ENCODE assay signal across 1 cellular context in the genomic region with DNA sequence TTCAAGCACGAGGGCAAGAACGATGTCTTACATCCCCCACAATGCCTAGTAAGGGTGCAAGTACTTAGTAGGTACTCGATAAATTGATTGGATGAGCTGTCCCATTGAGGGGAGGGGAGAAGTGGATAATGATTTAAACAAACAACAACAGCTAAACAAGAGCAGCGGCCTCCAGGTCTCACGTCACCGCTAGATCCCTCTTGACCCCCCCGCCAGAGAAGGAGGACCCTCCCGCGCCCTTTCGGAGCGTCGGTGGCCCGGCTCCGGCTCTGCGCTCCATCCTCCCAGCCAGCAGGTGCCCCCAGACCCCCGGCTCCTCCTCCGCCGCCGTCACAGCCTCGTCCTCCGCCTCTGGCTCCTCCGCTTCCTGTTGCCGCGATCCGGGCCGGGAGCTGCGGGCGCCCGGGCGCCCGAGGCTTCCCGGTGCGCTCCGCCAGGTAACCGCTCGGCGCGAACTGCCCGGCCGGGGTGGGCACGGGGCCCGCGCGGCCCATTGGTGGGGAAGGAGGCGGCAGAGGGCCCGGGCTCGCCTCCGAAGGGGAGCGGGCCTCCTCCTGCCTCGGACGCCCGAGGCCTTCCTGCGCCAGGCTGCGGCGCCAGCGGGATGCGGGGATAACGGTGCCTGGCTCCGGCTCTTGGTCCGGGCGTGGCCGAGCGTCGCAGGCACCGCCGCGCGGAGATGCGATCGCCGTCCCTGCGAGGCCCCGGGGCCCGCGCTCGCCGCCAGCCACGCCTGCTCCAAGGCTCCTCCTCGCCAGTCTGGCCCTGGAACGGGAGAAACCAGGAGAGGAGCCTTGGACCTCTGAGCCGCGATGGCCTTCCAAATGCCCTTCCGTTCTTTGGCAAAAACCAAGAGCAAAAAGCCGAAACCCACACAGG.
TF ChIP-seq lines count a peak whose summit lies in the region.

TSS of gene TLCD5 (plus strand) at position 368 of the 879 bp plus-strand sequence. CDS start 2,143 bp downstream, outside the sequence.

TF ChIP-seq in K562, 482 proteins besides CTCF, POLR2A, EP300 and RAD21 (continued from another document and continues in another):
- TF ChIP-seq RBBP5 (IDR thresholded peaks at IDR 0.05; ENCODE audit: borderline replicate concordance, insufficient read depth, low read length, poor library complexity, severe bottlenecking) (no peak), SREBF1 (IDR thresholded peaks at IDR 0.05; ENCODE audit: borderline replicate concordance, low read depth, low read length) (no peak), SRSF1 (IDR thresholded peaks at IDR 0.05; ENCODE audit: low read depth, low read length) (no peak), WHSC1 (IDR thresholded peaks at IDR 0.05; ENCODE audit: low read length) (no peak), ZNF239 (CRISPR knock-in tag; IDR thresholded peaks at IDR 0.05) (no peak), ZNF592 (IDR thresholded peaks at IDR 0.05) (no peak), ZNF174 (CRISPR knock-in tag; IDR thresholded peaks at IDR 0.05) (no peak), NONO (IDR thresholded peaks at IDR 0.05; ENCODE audit: low read depth in 2 of 2, low read length in 1 of 2) (peak in 1 of 2 experiments; percentile 24; a peak in 1 of 4 replicates), CTBP1 (IDR thresholded peaks at IDR 0.05; ENCODE audit: borderline replicate concordance) (peak; percentile 96), NFYB (IDR thresholded peaks at IDR 0.05; ENCODE audit: extremely low read depth, insufficient read length) (no peak), ZNF197 (CRISPR knock-in tag; IDR thresholded peaks at IDR 0.05; ENCODE audit: low read depth) (no peak), FOXO4 (CRISPR knock-in tag; IDR thresholded peaks at IDR 0.05) (no peak), BRCA1 (IDR thresholded peaks at IDR 0.05) (no peak), BRCA1 (CRISPR knock-in tag; IDR thresholded peaks at IDR 0.05) (no peak), TCF7L2 (IDR thresholded peaks at IDR 0.05; ENCODE audit: low read depth, low read length) (no peak), HMG20B (CRISPR knock-in tag; IDR thresholded peaks at IDR 0.05) (no peak), ZFP36 (IDR thresholded peaks at IDR 0.05; ENCODE audit: low read depth, low read length, partially characterized antibody) (no peak), ZNF133 (CRISPR knock-in tag; IDR thresholded peaks at IDR 0.05) (no peak), MCM2 (IDR thresholded peaks at IDR 0.05; ENCODE audit: low read depth) (no peak), E2F5 (CRISPR knock-in tag; IDR thresholded peaks at IDR 0.05) (no peak), HLTF (IDR thresholded peaks at IDR 0.05) (no peak), NCOA6 (IDR thresholded peaks at IDR 0.05) (no peak), RFX5 (IDR thresholded peaks at IDR 0.05; ENCODE audit: low read depth, low read length) (no peak), ZBTB1 (CRISPR knock-in tag; IDR thresholded peaks at IDR 0.05; ENCODE audit: borderline replicate concordance, low read depth) (no peak), NR1H2 (CRISPR knock-in tag; IDR thresholded peaks at IDR 0.05) (no peak), ZKSCAN3 (CRISPR knock-in tag; IDR thresholded peaks at IDR 0.05) (no peak), XRCC3 (IDR thresholded peaks at IDR 0.05) (no peak), POLR2AphosphoS5 (IDR thresholded peaks at IDR 0.05; ENCODE audit: control insufficient read depth, insufficient read depth, low read depth, low read length) (no peak), SIN3A (IDR thresholded peaks at IDR 0.05; ENCODE audit: borderline replicate concordance in 2 of 2, control insufficient read depth in 1 of 2, low read depth in 2 of 2, low read length in 2 of 2) (no peak), ZNF445 (CRISPR knock-in tag; IDR thresholded peaks at IDR 0.05; ENCODE audit: low read depth) (no peak), SMARCA5 (IDR thresholded peaks at IDR 0.05) (no peak), ZNF263 (CRISPR knock-in tag; IDR thresholded peaks at IDR 0.05; ENCODE audit: borderline replicate concordance) (peak; percentile 87), ESRRA (IDR thresholded peaks at IDR 0.05; ENCODE audit: borderline replicate concordance, low read depth) (peak; percentile 29; the same call in 1 of the 2 replicates), CREM (IDR thresholded peaks at IDR 0.05; ENCODE audit: low read depth) (peak; percentile 45), JUNB (CRISPR knock-in tag; conservative IDR thresholded peaks at IDR 0.05) (no peak), HDAC8 (tag; IDR thresholded peaks at IDR 0.05) (no peak), PTRF (tag; IDR thresholded peaks at IDR 0.05) (no peak), POLR2G (IDR thresholded peaks at IDR 0.05; ENCODE audit: low read depth, low read length) (peak; percentile 78), ZBTB2 (IDR thresholded peaks at IDR 0.05) (no peak), SNRNP70 (optimal IDR thresholded peaks at IDR 0.05; ENCODE audit: low read depth, low read length) (no peak), RFX7 (CRISPR knock-in tag; IDR thresholded peaks at IDR 0.05) (no peak), NR4A1 (CRISPR knock-in tag; IDR thresholded peaks at IDR 0.05) (no peak), NR4A1 (tag; IDR thresholded peaks at IDR 0.05) (no peak), ZNF311 (CRISPR knock-in tag; IDR thresholded peaks at IDR 0.05) (no peak), SETDB1 (IDR thresholded peaks at IDR 0.05; ENCODE audit: low read length) (no peak), ZNF644 (tag; IDR thresholded peaks at IDR 0.05; ENCODE audit: low read depth) (no peak)
- TF ChIP-seq, protein P1, sequence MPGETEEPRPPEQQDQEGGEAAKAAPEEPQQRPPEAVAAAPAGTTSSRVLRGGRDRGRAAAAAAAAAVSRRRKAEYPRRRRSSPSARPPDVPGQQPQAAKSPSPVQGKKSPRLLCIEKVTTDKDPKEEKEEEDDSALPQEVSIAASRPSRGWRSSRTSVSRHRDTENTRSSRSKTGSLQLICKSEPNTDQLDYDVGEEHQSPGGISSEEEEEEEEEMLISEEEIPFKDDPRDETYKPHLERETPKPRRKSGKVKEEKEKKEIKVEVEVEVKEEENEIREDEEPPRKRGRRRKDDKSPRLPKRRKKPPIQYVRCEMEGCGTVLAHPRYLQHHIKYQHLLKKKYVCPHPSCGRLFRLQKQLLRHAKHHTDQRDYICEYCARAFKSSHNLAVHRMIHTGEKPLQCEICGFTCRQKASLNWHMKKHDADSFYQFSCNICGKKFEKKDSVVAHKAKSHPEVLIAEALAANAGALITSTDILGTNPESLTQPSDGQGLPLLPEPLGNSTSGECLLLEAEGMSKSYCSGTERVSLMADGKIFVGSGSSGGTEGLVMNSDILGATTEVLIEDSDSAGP (CRISPR knock-in tag; IDR thresholded peaks at IDR 0.05) = no peak
- TF ChIP-seq, protein P2, sequence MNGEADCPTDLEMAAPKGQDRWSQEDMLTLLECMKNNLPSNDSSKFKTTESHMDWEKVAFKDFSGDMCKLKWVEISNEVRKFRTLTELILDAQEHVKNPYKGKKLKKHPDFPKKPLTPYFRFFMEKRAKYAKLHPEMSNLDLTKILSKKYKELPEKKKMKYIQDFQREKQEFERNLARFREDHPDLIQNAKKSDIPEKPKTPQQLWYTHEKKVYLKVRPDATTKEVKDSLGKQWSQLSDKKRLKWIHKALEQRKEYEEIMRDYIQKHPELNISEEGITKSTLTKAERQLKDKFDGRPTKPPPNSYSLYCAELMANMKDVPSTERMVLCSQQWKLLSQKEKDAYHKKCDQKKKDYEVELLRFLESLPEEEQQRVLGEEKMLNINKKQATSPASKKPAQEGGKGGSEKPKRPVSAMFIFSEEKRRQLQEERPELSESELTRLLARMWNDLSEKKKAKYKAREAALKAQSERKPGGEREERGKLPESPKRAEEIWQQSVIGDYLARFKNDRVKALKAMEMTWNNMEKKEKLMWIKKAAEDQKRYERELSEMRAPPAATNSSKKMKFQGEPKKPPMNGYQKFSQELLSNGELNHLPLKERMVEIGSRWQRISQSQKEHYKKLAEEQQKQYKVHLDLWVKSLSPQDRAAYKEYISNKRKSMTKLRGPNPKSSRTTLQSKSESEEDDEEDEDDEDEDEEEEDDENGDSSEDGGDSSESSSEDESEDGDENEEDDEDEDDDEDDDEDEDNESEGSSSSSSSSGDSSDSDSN (IDR thresholded peaks at IDR 0.05; ENCODE audit: borderline replicate concordance in 1 of 2, low read depth in 2 of 2, low read length in 2 of 2) = peak; percentile 88 to 89
- TF ChIP-seq, protein P3, sequence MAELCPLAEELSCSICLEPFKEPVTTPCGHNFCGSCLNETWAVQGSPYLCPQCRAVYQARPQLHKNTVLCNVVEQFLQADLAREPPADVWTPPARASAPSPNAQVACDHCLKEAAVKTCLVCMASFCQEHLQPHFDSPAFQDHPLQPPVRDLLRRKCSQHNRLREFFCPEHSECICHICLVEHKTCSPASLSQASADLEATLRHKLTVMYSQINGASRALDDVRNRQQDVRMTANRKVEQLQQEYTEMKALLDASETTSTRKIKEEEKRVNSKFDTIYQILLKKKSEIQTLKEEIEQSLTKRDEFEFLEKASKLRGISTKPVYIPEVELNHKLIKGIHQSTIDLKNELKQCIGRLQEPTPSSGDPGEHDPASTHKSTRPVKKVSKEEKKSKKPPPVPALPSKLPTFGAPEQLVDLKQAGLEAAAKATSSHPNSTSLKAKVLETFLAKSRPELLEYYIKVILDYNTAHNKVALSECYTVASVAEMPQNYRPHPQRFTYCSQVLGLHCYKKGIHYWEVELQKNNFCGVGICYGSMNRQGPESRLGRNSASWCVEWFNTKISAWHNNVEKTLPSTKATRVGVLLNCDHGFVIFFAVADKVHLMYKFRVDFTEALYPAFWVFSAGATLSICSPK (IDR thresholded peaks at IDR 0.05; ENCODE audit: borderline replicate concordance) = no peak
- TF ChIP-seq, protein P4, sequence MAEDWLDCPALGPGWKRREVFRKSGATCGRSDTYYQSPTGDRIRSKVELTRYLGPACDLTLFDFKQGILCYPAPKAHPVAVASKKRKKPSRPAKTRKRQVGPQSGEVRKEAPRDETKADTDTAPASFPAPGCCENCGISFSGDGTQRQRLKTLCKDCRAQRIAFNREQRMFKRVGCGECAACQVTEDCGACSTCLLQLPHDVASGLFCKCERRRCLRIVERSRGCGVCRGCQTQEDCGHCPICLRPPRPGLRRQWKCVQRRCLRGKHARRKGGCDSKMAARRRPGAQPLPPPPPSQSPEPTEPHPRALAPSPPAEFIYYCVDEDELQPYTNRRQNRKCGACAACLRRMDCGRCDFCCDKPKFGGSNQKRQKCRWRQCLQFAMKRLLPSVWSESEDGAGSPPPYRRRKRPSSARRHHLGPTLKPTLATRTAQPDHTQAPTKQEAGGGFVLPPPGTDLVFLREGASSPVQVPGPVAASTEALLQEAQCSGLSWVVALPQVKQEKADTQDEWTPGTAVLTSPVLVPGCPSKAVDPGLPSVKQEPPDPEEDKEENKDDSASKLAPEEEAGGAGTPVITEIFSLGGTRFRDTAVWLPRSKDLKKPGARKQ (CRISPR knock-in tag; IDR thresholded peaks at IDR 0.05) = no peak
- TF ChIP-seq, protein P5, sequence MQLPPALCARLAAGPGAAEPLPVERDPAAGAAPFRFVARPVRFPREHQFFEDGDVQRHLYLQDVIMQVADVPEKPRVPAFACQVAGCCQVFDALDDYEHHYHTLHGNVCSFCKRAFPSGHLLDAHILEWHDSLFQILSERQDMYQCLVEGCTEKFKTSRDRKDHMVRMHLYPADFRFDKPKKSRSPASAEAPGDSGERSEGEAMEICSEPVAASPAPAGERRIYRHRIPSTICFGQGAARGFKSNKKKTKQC (CRISPR knock-in tag; IDR thresholded peaks at IDR 0.05) = no peak
